ENCODE assay signal across 23 cellular contexts in the genomic region with DNA sequence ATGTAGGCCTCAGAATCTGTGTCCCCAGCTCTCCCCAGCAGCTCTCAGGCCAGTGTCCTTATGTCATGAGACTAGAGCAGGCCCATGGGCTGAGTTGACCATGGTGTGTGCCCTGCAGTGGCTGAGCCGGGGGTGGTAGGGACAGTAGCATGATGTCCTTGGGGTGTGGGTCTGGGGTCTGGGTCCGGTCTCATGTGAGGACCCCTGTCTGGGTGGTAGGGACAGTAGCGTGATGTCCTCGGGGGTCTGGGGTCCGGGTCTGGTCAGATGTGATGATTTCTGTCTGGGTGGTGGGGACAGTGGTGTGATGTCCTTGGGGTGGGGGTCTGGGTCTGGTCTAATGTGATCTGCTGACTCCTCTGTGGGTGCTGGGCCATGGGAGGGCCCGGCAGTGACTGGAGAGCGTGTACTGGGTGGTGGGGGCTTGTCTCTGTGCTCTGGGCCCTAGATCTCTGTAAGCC.
"Had no signal": no experiment of that assay in that cellular context is flagged by ENCODE, and none has a peak within 500 bp of the region (broad histone marks: within the 10 kb centered on the region; RNA-seq: fewer than 3 reads in every experiment).

No MANE protein-coding gene starts in this region.

- H3K9me3 ChIP-seq: body of pancreas, gastroesophageal sphincter, ovary, transverse colon had no signal

- H3K27me3 Mint-ChIP-seq: activated CD4-positive, alpha-beta memory T cell treated with anti-CD3 and anti-CD28 coated beads, Interleukin-2, amount 10 ng/mL, durations not matched to agents 7 days and 5 days; activated CD4-positive, alpha-beta T cell treated with anti-CD3 and anti-CD28 coated beads for 36 hours; activated naive CD8-positive, alpha-beta T cell treated with anti-CD3 and anti-CD28 coated beads for 36 hours; activated T-cell treated with anti-CD3 and anti-CD28 coated beads, Interleukin-2, amount 50 U/mL, for 24 hours; effector memory CD8-positive, alpha-beta T cell; T-helper 17 cell had no signal

- H3K9me3 Mint-ChIP-seq: activated CD4-positive, alpha-beta memory T cell treated with anti-CD3 and anti-CD28 coated beads, Interleukin-2, amount 10 ng/mL, durations not matched to agents 7 days and 5 days; activated naive CD8-positive, alpha-beta T cell treated with anti-CD3 and anti-CD28 coated beads for 36 hours; activated T-cell treated with anti-CD3 and anti-CD28 coated beads, Interleukin-2, amount 50 U/mL, for 24 hours; dendritic cell treated with granulocyte-macrophage colony-stimulating factor and Interleukin-4, amounts not matched to agents 40 ng/mL and 50 ng/mL, for 4 days; effector memory CD8-positive, alpha-beta T cell; nephron progenitor cell had no signal

- H3K27ac ChIP-seq: body of pancreas, gastroesophageal sphincter, ovary, skin epidermis, transverse colon, WERI-Rb-1 had no signal

- DNase-seq: activated CD4-positive, alpha-beta memory T cell treated with anti-CD3 and anti-CD28 coated beads, Interleukin-2, amount 10 ng/mL, durations not matched to agents 7 days and 5 days; activated CD4-positive, alpha-beta T cell treated with anti-CD3 and anti-CD28 coated beads for 36 hours; activated gamma-delta T cell; activated naive CD8-positive, alpha-beta T cell treated with anti-CD3 and anti-CD28 coated beads for 36 hours; activated T-cell treated with anti-CD3 and anti-CD28 coated beads, Interleukin-2, amount 50 U/mL, for 24 hours; amygdala; body of pancreas; central memory CD4-positive, alpha-beta T cell; effector memory CD8-positive, alpha-beta T cell; erythroblast; mesenchymal stem cell; nephron progenitor cell; SIG-M5; stimulated activated CD4-positive, alpha-beta T cell treated with anti-CD3 and anti-CD28 coated beads, Interleukin-15, amount 100 ng/mL, for 24 hours; stimulated activated CD4-positive, alpha-beta T cell treated with anti-CD3 and anti-CD28 coated beads, Interleukin-4, amount 100 ng/mL, for 1 hour; stimulated activated naive CD4-positive, alpha-beta T cell; T-helper 17 cell; transverse colon; WERI-Rb-1 had no signal

- ATAC-seq: activated CD4-positive, alpha-beta T cell treated with anti-CD3 and anti-CD28 coated beads for 36 hours; body of pancreas; effector memory CD8-positive, alpha-beta T cell; gastroesophageal sphincter; T-helper 17 cell had no signal

- H3K27ac Mint-ChIP-seq: activated CD4-positive, alpha-beta memory T cell treated with anti-CD3 and anti-CD28 coated beads, Interleukin-2, amount 10 ng/mL, durations not matched to agents 7 days and 5 days; activated CD4-positive, alpha-beta T cell treated with anti-CD3 and anti-CD28 coated beads for 36 hours; activated naive CD8-positive, alpha-beta T cell treated with anti-CD3 and anti-CD28 coated beads for 36 hours; activated T-cell treated with anti-CD3 and anti-CD28 coated beads, Interleukin-2, amount 50 U/mL, for 24 hours; dendritic cell treated with granulocyte-macrophage colony-stimulating factor and Interleukin-4, amounts not matched to agents 40 ng/mL and 50 ng/mL, for 4 days; nephron progenitor cell; T-helper 17 cell had no signal

- H3K4me3 ChIP-seq: body of pancreas, gastroesophageal sphincter, ovary, skin epidermis, transverse colon had no signal

- H3K4me3 Mint-ChIP-seq: activated CD4-positive, alpha-beta memory T cell treated with anti-CD3 and anti-CD28 coated beads, Interleukin-2, amount 10 ng/mL, durations not matched to agents 7 days and 5 days; activated CD4-positive, alpha-beta T cell treated with anti-CD3 and anti-CD28 coated beads for 36 hours; activated naive CD8-positive, alpha-beta T cell treated with anti-CD3 and anti-CD28 coated beads for 36 hours; activated T-cell treated with anti-CD3 and anti-CD28 coated beads, Interleukin-2, amount 50 U/mL, for 24 hours; dendritic cell treated with granulocyte-macrophage colony-stimulating factor and Interleukin-4, amounts not matched to agents 40 ng/mL and 50 ng/mL, for 4 days; nephron progenitor cell; T-helper 17 cell had no signal

- H3K27me3 ChIP-seq: body of pancreas, gastroesophageal sphincter, ovary, transverse colon had no signal

- H3K36me3 ChIP-seq: ovary, transverse colon, WERI-Rb-1 had no signal

- H3K36me3 Mint-ChIP-seq: activated naive CD8-positive, alpha-beta T cell treated with anti-CD3 and anti-CD28 coated beads for 36 hours had no signal
